ENCODE assay signal across 9 cellular contexts in genomic region chr15:91948001-91948608, GRCh38.
DNase-seq lines count a peak whose midpoint lies in the region; ATAC-seq and TF ChIP-seq lines count a peak whose summit lies in the region.
"Had no signal": no experiment of that assay in that cellular context is flagged by ENCODE, and none has a peak within 500 bp of the region (broad histone marks: within the 10 kb centered on the region; RNA-seq: fewer than 3 reads in every experiment).

No MANE protein-coding gene starts in this region.

- no peak for TF ChIP-seq CTCF in Calu3 (IDR thresholded peaks at IDR 0.05; ENCODE audit: unreplicated experiment)
- no peak for TF ChIP-seq CTCF in PC-3 (conservative IDR thresholded peaks at IDR 0.05; ENCODE audit: low read depth, low read length)
- TF ChIP-seq CTCF in esophagus squamous epithelium (IDR thresholded peaks at IDR 0.05) = no peak
- TF ChIP-seq CTCF in glutamatergic neuron (IDR thresholded peaks at IDR 0.05; ENCODE audit: partially characterized antibody, unreplicated experiment) = no peak

- ATAC-seq in PC-3 (no peak), HG02642 (IDR thresholded peaks at IDR 0.05; ENCODE audit: poor library complexity, unreplicated experiment) (no peak), HG03097 (IDR thresholded peaks at IDR 0.05; ENCODE audit: low FRiP score, unreplicated experiment) (no peak)

- H3K27ac ChIP-seq in PC-3 (ENCODE audit: low read length) = peak overlapping the region; percentile 50
- peak overlapping the region; percentile 73 to 91 (median 84) for H3K27ac ChIP-seq in esophagus squamous epithelium

- H3K4me3 ChIP-seq in PC-3 (ENCODE audit: low read length) (no peak overlapping the region), esophagus squamous epithelium (peak overlapping the region in 1 of 4 donors; percentile 35)

- no peaks in the 10 kb centered on the region for H3K27me3 Mint-ChIP-seq in Calu3 (ENCODE audit: unreplicated experiment)
- H3K27me3 Mint-ChIP-seq in glutamatergic neuron (ENCODE audit: unreplicated experiment) = peaks cover 7% of the 10 kb centered on the region

- no peaks in the 10 kb centered on the region for H3K9me3 Mint-ChIP-seq in Calu3 (ENCODE audit: low read depth, unreplicated experiment)
- H3K9me3 Mint-ChIP-seq in glutamatergic neuron (ENCODE audit: unreplicated experiment) = peaks cover 6% of the 10 kb centered on the region

- no peaks in the 10 kb centered on the region for H4K20me1 ChIP-seq in PC-3 (ENCODE audit: low read length)

- H3K4me1 ChIP-seq in PC-3 (ENCODE audit: insufficient read depth, low read length) (peaks cover 10% of the 10 kb centered on the region), esophagus squamous epithelium (peaks cover 57 to 99% (median 83%) of the 10 kb centered on the region in 3 donors)

- POLR2A ChIA-PET in PC-3 (lab: Charles Lee; ENCODE audit: unreplicated experiment) = no interaction called here

- TF ChIP-seq POLR2A in esophagus squamous epithelium (IDR thresholded peaks at IDR 0.05) = no peak

- H3K4me1 Mint-ChIP-seq in Calu3 (ENCODE audit: low read depth, unreplicated experiment) = peaks cover 100% of the 10 kb centered on the region
- H3K4me1 Mint-ChIP-seq in glutamatergic neuron (ENCODE audit: low read depth, unreplicated experiment) = peaks cover 45% of the 10 kb centered on the region

- peak overlapping the region; percentile 49 for H3K4me3 Mint-ChIP-seq in Calu3 (ENCODE audit: low read depth, unreplicated experiment)
- no peak overlapping the region for H3K4me3 Mint-ChIP-seq in glutamatergic neuron (ENCODE audit: unreplicated experiment)

- CTCF ChIA-PET in Calu3 (lab: Charles Lee) (interaction anchor here (0.6 to 2.6 kb wide), 5 partner anchors 11 to 631 kb away, joined by 4 to 21 read pairs (median 7); partner anchors contain the start of gene SLCO3A1), PC-3 (lab: Charles Lee) (no interaction called here)

- H3K27me3 ChIP-seq in PC-3 (ENCODE audit: low read length) (peaks cover 36% of the 10 kb centered on the region), esophagus squamous epithelium (no peaks in the 10 kb centered on the region)

- H3K27ac Mint-ChIP-seq in Calu3 (ENCODE audit: unreplicated experiment) = peak overlapping the region; percentile 90
- no peak overlapping the region for H3K27ac Mint-ChIP-seq in glutamatergic neuron (ENCODE audit: unreplicated experiment)

- no peaks in the 10 kb centered on the region for H3K36me3 ChIP-seq in PC-3 (ENCODE audit: low read depth, low read length)
- no peaks in the 10 kb centered on the region for H3K36me3 ChIP-seq in esophagus squamous epithelium

- H2AFZ ChIP-seq in PC-3 (ENCODE audit: low read length) = 0 out of 2 replicates have a peak overlapping the region, but pooled peaks have one; percentile 38

- H3K9me3 ChIP-seq in PC-3 (ENCODE audit: low read length) = no peaks in the 10 kb centered on the region
- H3K9me3 ChIP-seq in esophagus squamous epithelium = no peaks in the 10 kb centered on the region

- peaks cover 22% of the 10 kb centered on the region for H3K36me3 Mint-ChIP-seq in Calu3 (ENCODE audit: insufficient read depth, unreplicated experiment)
- H3K36me3 Mint-ChIP-seq in glutamatergic neuron (ENCODE audit: unreplicated experiment) = no peaks in the 10 kb centered on the region

- intact Hi-C loops in Calu3 (cut with micrococcal nuclease; ENCODE audit: unreplicated experiment) (loop anchor here (2.0 to 10.0 kb wide), 4 partner anchors 127 to 473 kb away; no protein-coding TSS in a partner anchor), PC-3 (cut with micrococcal nuclease) (no loop called here), esophagus squamous epithelium (cut with DNase I) (no loop called here)

- H3F3A ChIP-seq in PC-3 (ENCODE audit: low read length, unreplicated experiment) = no peaks in the 10 kb centered on the region

- DNase-seq in Calu3 = peak; percentile 68
- peak; percentile 53 for DNase-seq in PC-3
- no peak for DNase-seq in esophagus squamous epithelium (lab: John Stamatoyannopoulos, UW)
- peak; percentile 54 for DNase-seq in mucosa of gallbladder (ENCODE audit: low spot score)
- DNase-seq in glutamatergic neuron = no peak
- no peak for DNase-seq in NCI-H1694 treated with DMSO at 0.1 percent for 48 hours (lab: John Stamatoyannopoulos, UW)
- DNase-seq: SIG-M5 had no signal

- WGBS in esophagus squamous epithelium, 2 donors = 8 to 31% methylated on average over 7 of the region's 12 CpGs

- TSS peak; percentile 90 for BruUV-seq in Calu3 (replicated peaks; lab: Mats Ljungman, UMichigan)
- no TSS peak for BruUV-seq in PC-3 (replicated peaks; lab: Mats Ljungman, UMichigan)

- H3K9me2 ChIP-seq in PC-3 (replicated peaks; ENCODE audit: low read length) = no peaks in the 10 kb centered on the region

- H3K9ac ChIP-seq in PC-3 (ENCODE audit: low read length) = no peak overlapping the region

- H3K79me2 ChIP-seq in PC-3 (ENCODE audit: low read length) = no peaks in the 10 kb centered on the region

- peak overlapping the region; percentile 28; the same call in 1 of the 2 replicates for H3K4me2 ChIP-seq in PC-3 (ENCODE audit: low read length)

Comparison
In these comparisons a context has a peak if more than half of its experiments do, and no peak if none do; other contexts are left out.
1. DNase-seq: peak in Calu3 (single experiment), PC-3 (single experiment) and mucosa of gallbladder (single experiment); none in esophagus squamous epithelium (single experiment), glutamatergic neuron (single experiment) and NCI-H1694 treated with DMSO at 0.1 percent for 48 hours (single experiment).